ENCODE assay signal across 8 cellular contexts in genomic region chr19:53538378-53539109, GRCh38. TPM values are rescaled to one million over a fixed set of nuclear protein-coding genes. Genes with fewer than 3 reads are reported as not detected.
DNase-seq lines count a peak whose midpoint lies in the region; ATAC-seq, FAIRE-seq and TF ChIP-seq lines count a peak whose summit lies in the region.

No MANE protein-coding gene starts in this region.

- POLR2A ChIA-PET in HepG2 (lab: Yijun Ruan, JAX): interaction anchor here (2.2 kb wide), 1 partner anchor 18 kb away, joined by 7 read pairs; no protein-coding TSS in a partner anchor

- no peak for FAIRE-seq in HepG2 (lab: Jason Lieb, UNC)

- ATAC-seq in GM18505 (IDR thresholded peaks at IDR 0.05; ENCODE audit: unreplicated experiment): peak; percentile 21
- ATAC-seq in HG03460 (IDR thresholded peaks at IDR 0.05; ENCODE audit: unreplicated experiment): peak; percentile 8
- ATAC-seq in HepG2: peak; percentile 8

- H3K27ac Mint-ChIP-seq in brain: peak overlapping the region; percentile 96 to 99 (median 98)

- in situ Hi-C loops in HepG2 (cut with HindIII; ENCODE audit: extremely low pct_ligation_motif_present, low pct_unique_long_range_greater_than_20kb): no loop called here

- DNase-seq in HepG2 (ENCODE audit: low spot score) (no peak), thyroid gland (peak; percentile 14 to 18), NCI-H2081 treated with DMSO at 0.1 percent for 48 hours (lab: John Stamatoyannopoulos, UW) (no peak), AG08395 (ENCODE audit: low spot score) (no peak), 8988T (no peak)

- H3K36me3 ChIP-seq in HepG2 (replicated peaks in 1 of 2; ENCODE audit: control insufficient read depth in 1 of 2, insufficient read depth in 2 of 2, low read length in 2 of 2) (peaks cover 1 to 15% of the 10 kb centered on the region in 2 experiments; a peak in 3 of 5 replicates), thyroid gland (no peaks in the 10 kb centered on the region)

- TF ChIP-seq RAD21 in HepG2 (CRISPR knock-in tag; IDR thresholded peaks at IDR 0.05): no peak

- no peak overlapping the region for H2AFZ ChIP-seq in HepG2 (ENCODE audit: low read length)

- CTCF ChIA-PET in HepG2 (lab: Yijun Ruan, JAX; ENCODE audit: low intra/inter-chr PET ratio, low total read pairs): no interaction called here

- H3K27ac ChIP-seq in HepG2 (ENCODE audit: extremely low read length, insufficient read depth, low read length) (peak overlapping the region; percentile 89), thyroid gland (peak overlapping the region; percentile 78 to 85 (median 78))

- H3K27me3 ChIP-seq in HepG2 (ENCODE audit: control insufficient read depth in 1 of 2, insufficient read depth in 2 of 2, low read length in 2 of 2) (no peaks in the 10 kb centered on the region), thyroid gland (no peaks in the 10 kb centered on the region)

- H3K9me3 Mint-ChIP-seq in brain: peaks cover 0 to 4% (median 0%) of the 10 kb centered on the region in 5 experiments

- TF ChIP-seq EP300 in HepG2 (IDR thresholded peaks at IDR 0.05; ENCODE audit: low read depth in 2 of 2, low read length in 2 of 2) (no peak), HepG2 (CRISPR knock-in tag; IDR thresholded peaks at IDR 0.05; ENCODE audit: borderline replicate concordance) (no peak)

- peak overlapping the region; percentile 69 for H3K4me2 ChIP-seq in HepG2 (ENCODE audit: low read depth, low read length)

- peaks cover 10% of the 10 kb centered on the region for H3K4me1 Mint-ChIP-seq in brain

- peaks cover 17% of the 10 kb centered on the region for H3K79me2 ChIP-seq in HepG2 (ENCODE audit: insufficient read depth, low read length)

- H4K20me1 ChIP-seq in HepG2 (ENCODE audit: insufficient read depth, low read length): no peaks in the 10 kb centered on the region

- H3K4me3 ChIP-seq in HepG2 (replicated peaks in 1 of 3; ENCODE audit: insufficient read depth in 1 of 3, low read depth in 2 of 3, low read length in 3 of 3) (peak overlapping the region; percentile 44 to 74 (median 62); a peak in 5 of 6 replicates), thyroid gland (replicated peaks in 1 of 3) (peak overlapping the region; percentile 2 to 78 (median 52))

- peak overlapping the region; percentile 92 to 98 (median 94) for H3K4me3 Mint-ChIP-seq in brain

- H3K9ac ChIP-seq in HepG2 (ENCODE audit: insufficient read depth, low read depth, low read length): peak overlapping the region; percentile 73

- WGBS in HepG2 (ENCODE audit: low lambda C conversion rate): 79% methylated on average over 13 of the region's 36 CpGs
- WGBS in thyroid gland, 2 donors: 50 to 74% methylated on average over 11 to 19 of the region's 36 CpGs

- TF ChIP-seq CTCF in brain (conservative IDR thresholded peaks at IDR 0.05) (no peak), HepG2 (CRISPR knock-in tag; IDR thresholded peaks at IDR 0.05) (no peak), thyroid gland (IDR thresholded peaks at IDR 0.05) (no peak)

- H3K36me3 Mint-ChIP-seq in brain: peaks cover 33% of the 10 kb centered on the region

- H3K27me3 Mint-ChIP-seq in brain: peaks cover 15% of the 10 kb centered on the region

- H3K4me1 ChIP-seq in HepG2 (ENCODE audit: insufficient read depth, low read length) (peaks cover 68% of the 10 kb centered on the region), thyroid gland (no peaks in the 10 kb centered on the region)

- TF ChIP-seq POLR2A in GM18505 (IDR thresholded peaks at IDR 0.05; ENCODE audit: borderline replicate concordance, extremely low read depth, insufficient read depth, insufficient read length) (no peak), HepG2 (IDR thresholded peaks at IDR 0.05; ENCODE audit: insufficient read depth in 1 of 2, low read depth in 2 of 2, low read length in 2 of 2) (no peak), thyroid gland (IDR thresholded peaks at IDR 0.05) (no peak)

- no TSS peak for BruUV-seq in HepG2 (replicated peaks; lab: Mats Ljungman, UMichigan)

- H3K9me3 ChIP-seq in HepG2 (ENCODE audit: low read length) (no peaks in the 10 kb centered on the region), thyroid gland (no peaks in the 10 kb centered on the region)

- intact Hi-C loops in HepG2 (cut with micrococcal nuclease; ENCODE audit: unreplicated experiment): no loop called here
- intact Hi-C loops in thyroid gland (cut with DNase I): no loop called here

TF ChIP-seq in HepG2, 621 proteins besides CTCF, POLR2A, EP300 and RAD21 (continues in another document):
- TF ChIP-seq AKAP8 (CRISPR knock-in tag; IDR thresholded peaks at IDR 0.05): peak; percentile 12; the same call in 1 of the 2 replicates
- no peak for TF ChIP-seq ZSCAN5A (CRISPR knock-in tag; IDR thresholded peaks at IDR 0.05; ENCODE audit: borderline replicate concordance)
- 0 out of 2 replicates have a peak, but pooled peaks have one; percentile 7 for TF ChIP-seq ZNF782 (CRISPR knock-in tag; IDR thresholded peaks at IDR 0.05; ENCODE audit: borderline replicate concordance)
- no peak for TF ChIP-seq ZNF616 (CRISPR knock-in tag; IDR thresholded peaks at IDR 0.05; ENCODE audit: low read depth)
- 0 out of 2 replicates have a peak, but pooled peaks have one; percentile 93 for TF ChIP-seq FOXO4 (CRISPR knock-in tag; conservative IDR thresholded peaks at IDR 0.05)
- TF ChIP-seq NR1H2 (CRISPR knock-in tag; IDR thresholded peaks at IDR 0.05; ENCODE audit: borderline replicate concordance, low read depth): 0 out of 2 replicates have a peak, but pooled peaks have one; percentile 32
- no peak for TF ChIP-seq PBX3 (CRISPR knock-in tag; IDR thresholded peaks at IDR 0.05; ENCODE audit: borderline replicate concordance)
- peak; percentile 2 for TF ChIP-seq SRSF1 (optimal IDR thresholded peaks at IDR 0.05; ENCODE audit: low read depth, low read length)
- TF ChIP-seq JUND (CRISPR knock-in tag; IDR thresholded peaks at IDR 0.05): peak; percentile 39; the same call in 1 of the 2 replicates

RNA-seq across cellular contexts. Expression of gene ZNF331, which starts 0.6 kb away (rescaled TPM):
- polyA plus RNA-seq in brain (ENCODE audit: insufficient read depth, low read depth, low replicate concordance) (6.3 TPM), HepG2 (2011; rRNA removed) (8.2 and 9.5 TPM in 2 replicates)
- total RNA-seq in HepG2 (2016; rRNA removed; fragmentation: Illumina TruSeq; extraction: Trizol) (13.3 and 15.2 TPM in 2 replicates), thyroid gland (10 to 100 TPM; 31.0 to 52.5 (median 38.2) TPM)
- 5.0 and 5.3 TPM in 2 replicates for total RNA-seq in HepG2 (2016; cell fraction: cytosol; rRNA removed; fragmentation: Illumina TruSeq; extraction: Trizol; ENCODE audit: low read depth)
- 11.2 and 12.7 TPM in 2 replicates for total RNA-seq in HepG2 (2016; cell fraction: insoluble cytoplasmic fraction; rRNA removed; fragmentation: Illumina TruSeq; extraction: Trizol)
- total RNA-seq in HepG2 (2016; cell fraction: membrane; rRNA removed; fragmentation: Illumina TruSeq; extraction: Trizol): 8.0 and 8.5 TPM in 2 replicates
- 16.0 and 20.7 TPM in 2 replicates for total RNA-seq in HepG2 (2016; cell fraction: nucleus; rRNA removed; fragmentation: Illumina TruSeq; extraction: Trizol)
- 3.3 and 4.9 TPM in 2 replicates for polyA plus RNA-seq in HepG2 (2011; cell fraction: cytosol; rRNA removed)
- polyA plus RNA-seq in HepG2 (2011; cell fraction: nucleus; rRNA removed): 20.2 and 21.6 TPM in 2 replicates
- polyA plus RNA-seq in HepG2 (2012): 22.2 and 38.0 TPM in 2 replicates
- polyA plus RNA-seq in HepG2 (2016; cell fraction: cytosol; fragmentation: Illumina TruSeq; extraction: Trizol; ENCODE audit: low read depth): 1.2 and 1.3 TPM in 2 replicates
- 10.1 and 10.3 TPM in 2 replicates for polyA plus RNA-seq in HepG2 (2016; cell fraction: insoluble cytoplasmic fraction; fragmentation: Illumina TruSeq; extraction: Trizol; ENCODE audit: low read depth)
- 2.9 and 3.4 TPM in 2 replicates for polyA plus RNA-seq in HepG2 (2016; cell fraction: membrane; fragmentation: Illumina TruSeq; extraction: Trizol; ENCODE audit: low read depth)
- 51.3 and 54.8 TPM in 2 replicates for polyA plus RNA-seq in HepG2 (2016; cell fraction: nucleus; fragmentation: Illumina TruSeq; extraction: Trizol; ENCODE audit: insufficient read depth, low read depth)
- polyA minus RNA-seq in HepG2 (2011; rRNA and poly(A)+ RNA removed; ENCODE audit: low replicate concordance): 5.6 and 18.7 TPM in 2 replicates
- polyA minus RNA-seq in HepG2 (2011; cell fraction: cytosol; rRNA and poly(A)+ RNA removed): 7.9 and 9.9 TPM in 2 replicates
- polyA minus RNA-seq in HepG2 (2011; cell fraction: nucleus; rRNA and poly(A)+ RNA removed): 20.4 and 22.9 TPM in 2 replicates

Comparison
In these comparisons a context has a peak if more than half of its experiments do, and no peak if none do; other contexts are left out.
1. DNase-seq: peak in thyroid gland (2 of 2); none in HepG2 (single experiment), NCI-H2081 treated with DMSO at 0.1 percent for 48 hours (single experiment), AG08395 (single experiment) and 8988T (single experiment).
2. Peak in every context shown above with its lines, with median percentiles within 50 percentile points of each other: ATAC-seq.